Comparison of ENCODE assay signal across 17 cellular contexts in the genomic region with DNA sequence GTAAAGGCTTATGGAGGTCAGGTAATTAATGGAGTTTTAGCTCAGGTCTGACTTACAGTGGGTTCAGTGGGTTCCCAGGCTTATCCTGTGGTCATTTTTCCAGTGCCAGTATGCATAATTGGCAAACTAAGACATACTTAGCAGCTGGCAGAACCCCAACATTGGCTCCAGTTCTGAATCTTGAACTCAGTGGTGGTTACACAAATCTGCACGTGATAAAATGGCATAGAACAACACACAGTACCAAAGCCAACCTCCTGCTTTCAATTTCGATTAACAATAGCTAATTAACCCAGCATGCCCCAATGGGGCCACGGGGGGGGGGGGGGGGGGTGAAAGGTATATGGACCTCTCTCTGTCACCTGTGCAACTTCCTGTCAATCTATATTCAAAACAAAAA. TPM values are rescaled to one million over a fixed set of nuclear protein-coding genes. Genes with fewer than 3 reads are reported as not detected.
DNase-seq lines count a peak whose midpoint lies in the region; ATAC-seq and TF ChIP-seq lines count a peak whose summit lies in the region.
"Had no signal": no experiment of that assay in that cellular context is flagged by ENCODE, and none has a peak within 500 bp of the region (broad histone marks: within the 10 kb centered on the region; RNA-seq: fewer than 3 reads in every experiment).

No MANE protein-coding gene starts in this region.

- CTCF ChIA-PET in Caco-2 (lab: Charles Lee): no interaction called here

- H3K27me3 Mint-ChIP-seq in Caco-2 (ENCODE audit: insufficient read depth, unreplicated experiment): no peaks in the 10 kb centered on the region

- H3K4me3 Mint-ChIP-seq in Caco-2 (ENCODE audit: unreplicated experiment): no peak overlapping the region
- H3K4me3 Mint-ChIP-seq: H9, IgD-negative memory B cell had no signal

- DNase-seq in NCI-H2196 (lab: John Stamatoyannopoulos, UW; ENCODE audit: unreplicated experiment) (peak; percentile 6), NCI-H2196 treated with DMSO at 0.1 percent for 48 hours (lab: John Stamatoyannopoulos, UW; ENCODE audit: unreplicated experiment) (no peak), NCI-H2029 treated with DMSO at 0.1 percent for 48 hours (lab: John Stamatoyannopoulos, UW) (peak; percentile 85), fibroblast of peridontal ligament (ENCODE audit: extremely low read depth) (peak; percentile 91), thyroid gland (peak; percentile 68 to 81), Caco-2 (no peak), UCSD-AML1 (lab: John Stamatoyannopoulos, UW; ENCODE audit: unreplicated experiment) (no peak)
- DNase-seq: EL, H9, NCI-H1694, PC-9, SJCRH30 had no signal

- H3K9me3 ChIP-seq in thyroid gland (no peaks in the 10 kb centered on the region), Caco-2 (no peaks in the 10 kb centered on the region)
- H3K9me3 ChIP-seq: SJCRH30 had no signal

- H3K27ac ChIP-seq in thyroid gland: no peak overlapping the region
- H3K27ac ChIP-seq: BLaER1 treated with 17β-estradiol and CSF1 and Interleukin-3, amounts not matched to agents 10 nM and 100 nM; HL-60; PC-9; SJCRH30 had no signal

- no peak overlapping the region for H3K27ac Mint-ChIP-seq in Caco-2 (ENCODE audit: unreplicated experiment)
- H3K27ac Mint-ChIP-seq: H9, IgD-negative memory B cell had no signal

- TF ChIP-seq POLR2A in thyroid gland (IDR thresholded peaks at IDR 0.05): no peak

- H3K36me3 Mint-ChIP-seq in Caco-2 (ENCODE audit: insufficient read depth, unreplicated experiment): no peaks in the 10 kb centered on the region

- no peaks in the 10 kb centered on the region for H3K27me3 ChIP-seq in thyroid gland
- no peaks in the 10 kb centered on the region for H3K27me3 ChIP-seq in Caco-2 (replicated peaks; ENCODE audit: control insufficient read depth, insufficient read depth, low read length)
- H3K27me3 ChIP-seq: BLaER1 treated with 17β-estradiol and CSF1 and Interleukin-3, amounts not matched to agents 10 nM and 100 nM; SJCRH30 had no signal

- POLR2A ChIA-PET in Caco-2 (lab: Charles Lee): no interaction called here

- no peak for ATAC-seq in HG03108 (IDR thresholded peaks at IDR 0.05; ENCODE audit: unreplicated experiment)

- 19 to 35% methylated on average over 3 of the region's 3 CpGs for WGBS in thyroid gland, 2 donors

- no peaks in the 10 kb centered on the region for H3K36me3 ChIP-seq in thyroid gland
- H3K36me3 ChIP-seq in Caco-2 (ENCODE audit: control insufficient read depth, insufficient read depth, low read length): no peaks in the 10 kb centered on the region
- H3K36me3 ChIP-seq: BLaER1 treated with 17β-estradiol and CSF1 and Interleukin-3, amounts not matched to agents 10 nM and 100 nM; SJCRH30 had no signal

- intact Hi-C loops in thyroid gland (cut with DNase I): no loop called here
- intact Hi-C loops in Caco-2 (cut with micrococcal nuclease; ENCODE audit: unreplicated experiment): no loop called here

- TF ChIP-seq CTCF in thyroid gland (IDR thresholded peaks at IDR 0.05) (no peak), Caco-2 (IDR thresholded peaks at IDR 0.05; ENCODE audit: insufficient read depth in 1 of 2, low read depth in 1 of 2, low read length in 1 of 2, severe bottlenecking in 1 of 2, unreplicated experiment in 1 of 2) (no peak)

- no TSS peak for BruUV-seq in Caco-2 (replicated peaks; lab: Mats Ljungman, UMichigan)

- H3K4me3 ChIP-seq in thyroid gland (replicated peaks in 1 of 3) (no peak overlapping the region), Caco-2 (ENCODE audit: low read depth, low read length) (no peak overlapping the region)
- H3K4me3 ChIP-seq: BLaER1 treated with 17β-estradiol and CSF1 and Interleukin-3, amounts not matched to agents 10 nM and 100 nM; PC-9; SJCRH30 had no signal

- no peaks in the 10 kb centered on the region for H3K4me1 Mint-ChIP-seq in Caco-2 (ENCODE audit: low read depth, unreplicated experiment)
- H3K4me1 Mint-ChIP-seq: IgD-negative memory B cell had no signal

- no peaks in the 10 kb centered on the region for H3K9me3 Mint-ChIP-seq in Caco-2 (ENCODE audit: unreplicated experiment)

- H3K4me1 ChIP-seq in thyroid gland (peaks cover 0 to 4% of the 10 kb centered on the region in 2 donors), Caco-2 (no peaks in the 10 kb centered on the region)
- H3K4me1 ChIP-seq: BLaER1 treated with 17β-estradiol and CSF1 and Interleukin-3, amounts not matched to agents 10 nM and 100 nM; SJCRH30 had no signal

RNA-seq across cellular contexts. Expression of gene BARX1, which starts 19.0 kb away (rescaled TPM):
- total RNA-seq in thyroid gland: 1 to 10 TPM in 1 of 4 donors, under 1 TPM in 2, not detected in 1; 0.33 to 2.1 (median 0.75) TPM
- total RNA-seq in Caco-2 (2022): not detected in 2 replicates
- total RNA-seq: LHCN-M2, PC-9, SJCRH30 had no signal

Comparison
In these comparisons a context has a peak if more than half of its experiments do, and no peak if none do; other contexts are left out.
1. DNase-seq: peak in NCI-H2196 (single experiment), NCI-H2029 treated with DMSO at 0.1 percent for 48 hours (single experiment), fibroblast of peridontal ligament (single experiment) and thyroid gland (2 of 2); none in NCI-H2196 treated with DMSO at 0.1 percent for 48 hours (single experiment), Caco-2 (0 of 2) and UCSD-AML1 (single experiment).